Comparison of ENCODE assay signal across 12 cellular contexts in the genomic region with DNA sequence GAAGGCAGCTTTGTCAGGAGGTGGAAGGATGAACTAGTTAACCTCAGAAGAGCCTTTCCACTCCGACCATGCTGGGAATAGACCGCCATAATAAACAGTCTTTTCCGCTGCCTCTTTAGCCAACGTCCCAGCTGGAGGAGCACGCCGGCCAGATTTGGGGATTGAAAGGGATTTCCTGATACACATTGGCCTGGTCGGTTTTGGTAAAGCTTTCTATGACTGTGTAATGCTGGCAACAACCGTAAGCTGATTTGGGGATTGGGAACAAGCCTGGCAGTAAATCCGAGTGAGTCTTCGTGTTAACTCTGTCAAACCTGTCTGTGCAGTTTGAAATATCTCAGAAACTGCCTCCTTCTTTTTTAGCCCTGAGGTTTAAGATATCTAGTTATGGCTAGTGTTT.
DNase-seq lines count a peak whose midpoint lies in the region; ATAC-seq and TF ChIP-seq lines count a peak whose summit lies in the region.
"Had no signal": no experiment of that assay in that cellular context is flagged by ENCODE, and none has a peak within 500 bp of the region (broad histone marks: within the 10 kb centered on the region; RNA-seq: fewer than 3 reads in every experiment).

No MANE protein-coding gene starts in this region.

- peak overlapping the region; percentile 4 for H3K27ac ChIP-seq in A673 (ENCODE audit: low read depth, low read length, poor library complexity, severe bottlenecking)
- H3K27ac ChIP-seq in effector memory CD4-positive, alpha-beta T cell (ENCODE audit: insufficient read depth, low read length, poor library complexity, severe bottlenecking), result peak overlapping the region; percentile 83
- peak overlapping the region; percentile 47 for H3K27ac ChIP-seq in muscle layer of duodenum (ENCODE audit: low read length)

- no peak for TF ChIP-seq CTCF in A673 (conservative IDR thresholded peaks at IDR 0.05; ENCODE audit: low read depth, low read length)

- DNase-seq in A673 (ENCODE audit: low spot score), result no peak
- DNase-seq in NCI-H82 (lab: John Stamatoyannopoulos, UW), result peak; percentile 88
- DNase-seq in effector memory CD4-positive, alpha-beta T cell, result no peak
- DNase-seq in SIG-M5 (lab: John Stamatoyannopoulos, UW), result no peak
- DNase-seq in NCI-H2227 treated with DMSO at 0.1 percent for 48 hours (lab: John Stamatoyannopoulos, UW), result no peak
- DNase-seq in HUDEP-2 (lab: John Stamatoyannopoulos, UW; ENCODE audit: unreplicated experiment in 76 of 76), result no peak
- DNase-seq: H7, T-helper 9 cell, upper lobe of left lung had no signal

- intact Hi-C loops in A673 (cut with micrococcal nuclease; ENCODE audit: unreplicated experiment), result no loop called here

- H3K4me3 ChIP-seq in A673 (ENCODE audit: low read depth, low read length, poor library complexity, severe bottlenecking) (no peak overlapping the region), muscle layer of duodenum (ENCODE audit: low read depth in 1 of 2, low read length in 2 of 2) (no peak overlapping the region)
- H3K4me3 ChIP-seq in effector memory CD4-positive, alpha-beta T cell (ENCODE audit: insufficient read depth, low read depth, low read length, poor library complexity, severe bottlenecking), result peak overlapping the region; percentile 50
- H3K4me3 ChIP-seq: upper lobe of left lung had no signal

- no peaks in the 10 kb centered on the region for H3K27me3 ChIP-seq in A673 (replicated peaks; ENCODE audit: insufficient read depth, low read depth, low read length, poor library complexity)
- no peaks in the 10 kb centered on the region for H3K27me3 ChIP-seq in effector memory CD4-positive, alpha-beta T cell (replicated peaks; ENCODE audit: control insufficient read depth, insufficient read depth, low read length, poor library complexity, severe bottlenecking)
- no peaks in the 10 kb centered on the region for H3K27me3 ChIP-seq in muscle layer of duodenum (ENCODE audit: low read depth, low read length)
- H3K27me3 ChIP-seq: upper lobe of left lung had no signal

- H3K36me3 ChIP-seq in A673 (ENCODE audit: insufficient read depth, low read length, poor library complexity, severe bottlenecking) (no peaks in the 10 kb centered on the region), muscle layer of duodenum (ENCODE audit: control insufficient read depth in 1 of 2, insufficient read depth in 2 of 2, low read length in 2 of 2) (no peaks in the 10 kb centered on the region)
- peaks cover 5% of the 10 kb centered on the region for H3K36me3 ChIP-seq in effector memory CD4-positive, alpha-beta T cell (ENCODE audit: control insufficient read depth, insufficient read depth, low read length)
- H3K36me3 ChIP-seq: upper lobe of left lung had no signal

- BruUV-seq in A673 (replicated peaks; lab: Mats Ljungman, UMichigan), result no TSS peak

- POLR2A ChIA-PET in A673 (lab: Charles Lee; ENCODE audit: low non-redundant PET), result interaction anchor here (0.6 kb wide), 1 partner anchor 8 kb away, joined by 3 read pairs; no protein-coding TSS in a partner anchor

- CTCF ChIA-PET in A673 (lab: Charles Lee), result no interaction called here

- no peak for ATAC-seq in GM18909 (IDR thresholded peaks at IDR 0.05; ENCODE audit: poor library complexity, unreplicated experiment)
- ATAC-seq: left lobe of liver had no signal

- H3K4me1 ChIP-seq in A673 (ENCODE audit: insufficient read depth, low read length, poor library complexity, severe bottlenecking) (peaks cover 44% of the 10 kb centered on the region), muscle layer of duodenum (ENCODE audit: control insufficient read depth in 1 of 2, insufficient read depth in 2 of 2, low read length in 2 of 2) (no peaks in the 10 kb centered on the region)
- peaks cover 11% of the 10 kb centered on the region for H3K4me1 ChIP-seq in effector memory CD4-positive, alpha-beta T cell (ENCODE audit: control insufficient read depth, insufficient read depth, low read length, poor library complexity, severe bottlenecking)
- H3K4me1 ChIP-seq: upper lobe of left lung had no signal

- H3K9me3 ChIP-seq in A673 (ENCODE audit: low read depth, low read length, poor library complexity, severe bottlenecking), result no peaks in the 10 kb centered on the region
- H3K9me3 ChIP-seq in effector memory CD4-positive, alpha-beta T cell (ENCODE audit: control insufficient read depth, low read length), result no peaks in the 10 kb centered on the region
- H3K9me3 ChIP-seq in muscle layer of duodenum (ENCODE audit: control insufficient read depth in 1 of 2, low read length in 2 of 2), result no peaks in the 10 kb centered on the region
- H3K9me3 ChIP-seq: upper lobe of left lung had no signal

Comparison
In these comparisons a context has a peak if more than half of its experiments do, and no peak if none do; other contexts are left out.
1. H3K27ac ChIP-seq: peak in every context shown above with its lines; median percentile 83 in effector memory CD4-positive, alpha-beta T cell; 47 in muscle layer of duodenum; 4 in A673.